31 cellular contexts compared by ENCODE assay signal in genomic region chr2:99365661-99366060, GRCh38.
"Had no signal": no experiment of that assay in that cellular context is flagged by ENCODE, and none has a peak within 500 bp of the region (broad histone marks: within the 10 kb centered on the region; RNA-seq: fewer than 3 reads in every experiment).

No MANE protein-coding gene starts in this region.

- H3K27ac ChIP-seq: brain microvascular endothelial cell, PC-9, RWPE1, WERI-Rb-1 had no signal

- H3K9me3 Mint-ChIP-seq: activated CD4-positive, alpha-beta T cell treated with anti-CD3 and anti-CD28 coated beads, Interleukin-2, amount 10 ng/mL, durations not matched to agents 7 days and 5 days; activated naive CD4-positive, alpha-beta T cell treated with anti-CD3 and anti-CD28 coated beads, Interleukin-2, amount 10 ng/mL, durations not matched to agents 7 days and 5 days; activated naive CD8-positive, alpha-beta T cell treated with anti-CD3 and anti-CD28 coated beads, Interleukin-2, amount 50 U/mL, for 24 hours; activated T-cell treated with anti-CD3 and anti-CD28 coated beads, Interleukin-2, amount 50 U/mL, for 4 hours; T-cell had no signal

- ATAC-seq: activated CD4-positive, alpha-beta T cell treated with anti-CD3 and anti-CD28 coated beads for 36 hours; activated CD8-positive, alpha-beta T cell treated with anti-CD3 and anti-CD28 coated beads, Interleukin-2, amount 10 ng/mL, durations not matched to agents 7 days and 5 days; activated naive CD8-positive, alpha-beta T cell treated with anti-CD3 and anti-CD28 coated beads, Interleukin-2, amount 50 U/mL, for 24 hours; activated T-cell treated with anti-CD3 and anti-CD28 coated beads, Interleukin-2, amount 50 U/mL, for 4 hours; Right ventricle myocardium inferior; SK-N-SH treated with all-trans-retinoic acid at 6 μM for 48 hours; T-cell; T-helper 17 cell had no signal

- H2AFZ ChIP-seq: PC-9 had no signal

- H3K4me3 Mint-ChIP-seq: activated CD4-positive, alpha-beta T cell treated with anti-CD3 and anti-CD28 coated beads for 36 hours; activated CD4-positive, alpha-beta T cell treated with anti-CD3 and anti-CD28 coated beads, Interleukin-2, amount 10 ng/mL, durations not matched to agents 7 days and 5 days; activated CD8-positive, alpha-beta T cell treated with anti-CD3 and anti-CD28 coated beads, Interleukin-2, amount 10 ng/mL, durations not matched to agents 7 days and 5 days; activated naive CD4-positive, alpha-beta T cell treated with anti-CD3 and anti-CD28 coated beads, Interleukin-2, amount 10 ng/mL, durations not matched to agents 7 days and 5 days; activated naive CD8-positive, alpha-beta T cell; activated naive CD8-positive, alpha-beta T cell treated with anti-CD3 and anti-CD28 coated beads, Interleukin-2, amount 50 U/mL, for 24 hours; activated T-cell treated with anti-CD3 and anti-CD28 coated beads, Interleukin-2, amount 50 U/mL, for 4 hours; T-cell; T-helper 17 cell had no signal

- H3K4me2 ChIP-seq: PC-9 had no signal

- H3K27me3 Mint-ChIP-seq: activated CD4-positive, alpha-beta T cell treated with anti-CD3 and anti-CD28 coated beads for 36 hours; activated CD4-positive, alpha-beta T cell treated with anti-CD3 and anti-CD28 coated beads, Interleukin-2, amount 10 ng/mL, durations not matched to agents 7 days and 5 days; activated naive CD4-positive, alpha-beta T cell treated with anti-CD3 and anti-CD28 coated beads, Interleukin-2, amount 10 ng/mL, durations not matched to agents 7 days and 5 days; activated naive CD8-positive, alpha-beta T cell; activated naive CD8-positive, alpha-beta T cell treated with anti-CD3 and anti-CD28 coated beads, Interleukin-2, amount 50 U/mL, for 24 hours; T-cell; T-helper 17 cell had no signal

- H3K27ac Mint-ChIP-seq: activated CD4-positive, alpha-beta T cell treated with anti-CD3 and anti-CD28 coated beads for 36 hours; activated CD4-positive, alpha-beta T cell treated with anti-CD3 and anti-CD28 coated beads, Interleukin-2, amount 10 ng/mL, durations not matched to agents 7 days and 5 days; activated CD8-positive, alpha-beta T cell treated with anti-CD3 and anti-CD28 coated beads, Interleukin-2, amount 10 ng/mL, durations not matched to agents 7 days and 5 days; activated naive CD4-positive, alpha-beta T cell treated with anti-CD3 and anti-CD28 coated beads, Interleukin-2, amount 10 ng/mL, durations not matched to agents 7 days and 5 days; activated naive CD8-positive, alpha-beta T cell treated with anti-CD3 and anti-CD28 coated beads, Interleukin-2, amount 50 U/mL, for 24 hours; T-cell; T-helper 17 cell had no signal

- H3K4me1 Mint-ChIP-seq: activated CD4-positive, alpha-beta T cell treated with anti-CD3 and anti-CD28 coated beads for 36 hours; activated naive CD4-positive, alpha-beta T cell treated with anti-CD3 and anti-CD28 coated beads, Interleukin-2, amount 10 ng/mL, durations not matched to agents 7 days and 5 days; activated naive CD8-positive, alpha-beta T cell treated with anti-CD3 and anti-CD28 coated beads, Interleukin-2, amount 50 U/mL, for 24 hours; T-cell had no signal

- DNase-seq: activated CD4-positive, alpha-beta T cell treated with anti-CD3 and anti-CD28 coated beads for 36 hours; activated CD4-positive, alpha-beta T cell treated with anti-CD3 and anti-CD28 coated beads, Interleukin-2, amount 10 ng/mL, durations not matched to agents 7 days and 5 days; activated CD4-positive, alpha-beta T cell treated with anti-CD3 and anti-CD28 coated beads, Interleukin-2, amount 50 U/mL, for 48 hours; activated CD8-positive, alpha-beta T cell treated with anti-CD3 and anti-CD28 coated beads, Interleukin-2, amount 10 ng/mL, durations not matched to agents 7 days and 5 days; activated effector memory CD4-positive, alpha-beta T cell treated with Interleukin-2 at 50 U/mL for 16 hours; activated naive CD4-positive, alpha-beta T cell treated with anti-CD3 and anti-CD28 coated beads, Interleukin-2, amount 10 ng/mL, durations not matched to agents 7 days and 5 days; activated naive CD8-positive, alpha-beta T cell treated with anti-CD3 and anti-CD28 coated beads, Interleukin-2, amount 50 U/mL, for 24 hours; activated T-cell treated with anti-CD3 and anti-CD28 coated beads, Interleukin-2, amount 50 U/mL, for 4 hours; anterior cingulate cortex; brain microvascular endothelial cell; central memory CD4-positive, alpha-beta T cell; NCI-H1092 treated with DMSO at 0.1 percent for 48 hours; NCI-H1417; NCI-H146; NCI-H187; NCI-H2029 treated with DMSO at 0.1 percent for 48 hours; NCI-H2107; NCI-H2171; NCI-H510A; NCI-H526; NCI-H748 treated with DMSO at 0.1 percent for 48 hours; NK-92 treated with Interleukin-12 subunit alpha and Interleukin-12 subunit beta, amount 100 ng/mL, for 24 hours; PC-9; SIG-M5; T-cell; T-helper 17 cell; WERI-Rb-1 had no signal

- H3K27me3 ChIP-seq: brain microvascular endothelial cell had no signal

- H3K4me3 ChIP-seq: PC-9 had no signal
